Comparison of ENCODE assay signal across 25 cellular contexts in genomic region chr11:113142508-113142907, GRCh38.
DNase-seq lines count a peak whose midpoint lies in the region; ATAC-seq and TF ChIP-seq lines count a peak whose summit lies in the region.
"Had no signal": no experiment of that assay in that cellular context is flagged by ENCODE, and none has a peak within 500 bp of the region (broad histone marks: within the 10 kb centered on the region; RNA-seq: fewer than 3 reads in every experiment).

No MANE protein-coding gene starts in this region.

- no peak overlapping the region for H3K4me3 Mint-ChIP-seq in activated T-cell treated with anti-CD3 and anti-CD28 coated beads, Interleukin-2, amount 50 U/mL, for 4 hours
- no peak overlapping the region for H3K4me3 Mint-ChIP-seq in natural killer cell
- H3K4me3 Mint-ChIP-seq: CD4-positive, alpha-beta memory T cell had no signal

- no peak for TF ChIP-seq CTCF in natural killer cell (IDR thresholded peaks at IDR 0.05)

- no peak for ATAC-seq in activated T-cell treated with anti-CD3 and anti-CD28 coated beads, Interleukin-2, amount 50 U/mL, for 4 hours
- ATAC-seq in natural killer cell: no peak

- H3K27me3 Mint-ChIP-seq in activated T-cell treated with anti-CD3 and anti-CD28 coated beads, Interleukin-2, amount 50 U/mL, for 4 hours (ENCODE audit: low read depth): peaks cover 14% of the 10 kb centered on the region
- H3K27me3 Mint-ChIP-seq in natural killer cell (ENCODE audit: low read depth in 2 of 2): no peaks in the 10 kb centered on the region

- no peak overlapping the region for H3K27ac Mint-ChIP-seq in natural killer cell
- H3K27ac Mint-ChIP-seq: CD4-positive, alpha-beta memory T cell had no signal

- intact Hi-C loops in natural killer cell (cut with micrococcal nuclease): no loop called here

- DNase-seq in Ammon's horn (ENCODE audit: low spot score): peak; percentile 50
- peak; percentile 69 for DNase-seq in globus pallidus (ENCODE audit: low spot score)
- DNase-seq in pons (ENCODE audit: low spot score): peak; percentile 88
- DNase-seq in effector CD8-positive, alpha-beta T cell (lab: John Stamatoyannopoulos, UW): no peak
- DNase-seq in cortex of kidney (lab: John Stamatoyannopoulos, UW): no peak
- DNase-seq in activated T-cell treated with anti-CD3 and anti-CD28 coated beads, Interleukin-2, amount 50 U/mL, for 4 hours: no peak
- no peak for DNase-seq in natural killer cell
- DNase-seq: ACHN; Caco-2; CD4-positive, alpha-beta memory T cell; DMS153; GDM1; GOT3; HCEC 1CT; IMR-90; NCI-H1105; NCI-H146; NCI-H2029; PC-9; RPMI8226; SHP77 had no signal

- no peaks in the 10 kb centered on the region for H3K36me3 Mint-ChIP-seq in activated T-cell treated with anti-CD3 and anti-CD28 coated beads, Interleukin-2, amount 50 U/mL, for 4 hours (ENCODE audit: insufficient read depth)
- H3K36me3 Mint-ChIP-seq in natural killer cell: no peaks in the 10 kb centered on the region
- H3K36me3 Mint-ChIP-seq: CD4-positive, alpha-beta memory T cell had no signal

- H3K27ac ChIP-seq in angular gyrus (ENCODE audit: low read depth, low read length): peak overlapping the region; percentile 57
- H3K27ac ChIP-seq: 22Rv1; BLaER1 treated with 17β-estradiol and CSF1 and Interleukin-3, amounts not matched to agents 10 nM and 100 nM; KMS-11; PC-9 had no signal

- H3K4me1 Mint-ChIP-seq in activated T-cell treated with anti-CD3 and anti-CD28 coated beads, Interleukin-2, amount 50 U/mL, for 4 hours (ENCODE audit: low read depth): no peaks in the 10 kb centered on the region
- peaks cover 22 to 47% of the 10 kb centered on the region in 2 donors for H3K4me1 Mint-ChIP-seq in natural killer cell
- H3K4me1 Mint-ChIP-seq: CD4-positive, alpha-beta memory T cell had no signal

- H3K9me3 Mint-ChIP-seq in activated T-cell treated with anti-CD3 and anti-CD28 coated beads, Interleukin-2, amount 50 U/mL, for 4 hours: no peaks in the 10 kb centered on the region
- H3K9me3 Mint-ChIP-seq in natural killer cell: no peaks in the 10 kb centered on the region

Comparison
In these comparisons a context has a peak if more than half of its experiments do, and no peak if none do; other contexts are left out.
1. DNase-seq: peak in Ammon's horn (single experiment), globus pallidus (single experiment) and pons (single experiment); none in effector CD8-positive, alpha-beta T cell (single experiment), cortex of kidney (single experiment), activated T-cell treated with anti-CD3 and anti-CD28 coated beads, Interleukin-2, amount 50 U/mL, for 4 hours (single experiment) and natural killer cell (single experiment).